Comparison of ENCODE assay signal across 12 cellular contexts in the genomic region with DNA sequence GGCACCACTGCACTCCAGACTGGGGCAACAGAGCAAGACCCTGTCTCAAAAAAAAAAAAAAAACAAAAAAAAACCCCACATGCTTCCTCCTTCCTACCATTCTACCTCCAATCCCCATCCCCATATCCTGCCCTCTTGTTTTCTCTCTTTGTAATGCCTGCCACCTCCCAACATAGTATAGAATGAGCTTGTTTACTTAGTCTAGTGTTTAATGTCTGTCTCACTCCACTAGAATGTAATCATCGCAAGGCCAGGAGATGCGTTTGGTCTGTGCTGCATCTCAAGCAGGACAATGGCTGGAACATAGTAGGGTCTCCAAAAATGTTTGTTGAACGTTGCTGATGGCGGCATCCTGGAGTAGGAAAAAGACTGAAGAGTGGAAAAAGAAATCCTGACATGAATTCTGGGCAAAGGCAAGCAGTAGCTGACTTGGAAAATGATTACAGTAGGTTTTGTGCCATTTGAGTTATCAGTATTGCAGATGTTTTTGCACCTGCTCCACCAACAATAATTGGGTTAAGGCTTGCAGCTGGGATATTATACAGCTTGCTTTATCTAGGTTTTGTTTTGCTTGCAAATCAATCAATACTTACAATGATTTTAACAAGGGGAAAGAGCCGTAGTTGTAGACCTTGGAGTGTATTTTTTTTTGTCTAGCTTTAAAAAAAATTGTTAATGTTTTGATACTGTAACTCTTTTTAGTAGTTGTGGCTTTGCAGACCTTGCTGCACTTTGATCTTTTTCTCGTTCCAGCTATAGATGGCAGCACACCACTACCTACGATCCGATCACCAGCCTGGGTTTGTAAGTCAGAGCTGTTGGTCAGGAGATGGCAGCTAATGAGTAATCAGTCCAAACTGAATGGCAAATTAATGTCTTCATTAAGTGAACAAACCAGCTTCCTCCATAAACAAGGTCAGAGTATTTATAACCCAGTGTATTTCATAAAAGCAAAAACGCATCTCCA.
DNase-seq lines count a peak whose midpoint lies in the region; ATAC-seq, FAIRE-seq and TF ChIP-seq lines count a peak whose summit lies in the region.
"Had no signal": no experiment of that assay in that cellular context is flagged by ENCODE, and none has a peak within 500 bp of the region (broad histone marks: within the 10 kb centered on the region; RNA-seq: fewer than 3 reads in every experiment).

No MANE protein-coding gene starts in this region.

- in situ Hi-C loops in GM12878 (cut with MboI), result no loop called here

- DNase-seq in D721Med (ENCODE audit: insufficient read length, low spot score) (no peak), NAMALWA (ENCODE audit: low spot score) (peak; percentile 13), GM12878 (ENCODE audit: low read depth, low spot score) (no peak), medulla oblongata (ENCODE audit: extremely low spot score) (peak; percentile 48), tibial artery (no peak), SKM-1 treated with dmso at 0.1 percent for 144 hours (lab: John Stamatoyannopoulos, UW; ENCODE audit: unreplicated experiment) (no peak), MV-4-11 (lab: John Stamatoyannopoulos, UW) (no peak)
- DNase-seq: amniotic stem cell, NCI-H446 had no signal

- CTCF ChIA-PET in GM12878 (lab: Yijun Ruan, JAX), result interaction anchor here (0.7 to 4.9 kb wide), 20 partner anchors 10 to 275 kb away, joined by 3 to 46 read pairs (median 4); no protein-coding TSS in a partner anchor

- ATAC-seq in GM12878, result peak; percentile 36; the same call in 1 of the 3 replicates
- no peak for ATAC-seq in GM19463 (IDR thresholded peaks at IDR 0.05; ENCODE audit: unreplicated experiment)
- ATAC-seq: naive thymus-derived CD8-positive, alpha-beta T cell had no signal

- H3K27me3 ChIP-seq in GM12878 (replicated peaks in 1 of 2; ENCODE audit: control insufficient read depth in 2 of 2, insufficient read depth in 2 of 2, low read length in 1 of 2) (no peaks in the 10 kb centered on the region), tibial artery (no peaks in the 10 kb centered on the region)

- TF ChIP-seq EP300 in GM12878 (IDR thresholded peaks at IDR 0.05; ENCODE audit: borderline replicate concordance in 1 of 2, control insufficient read depth in 1 of 2, low read depth in 2 of 2, low read length in 2 of 2), result no peak

- TF ChIP-seq POLR2A in GM12878 (IDR thresholded peaks at IDR 0.05; ENCODE audit: low read depth, low read length), result no peak

- no peaks in the 10 kb centered on the region for H3K4me1 ChIP-seq in GM12878 (ENCODE audit: control insufficient read depth, insufficient read depth, low read length)
- H3K4me1 ChIP-seq in tibial artery, result no peaks in the 10 kb centered on the region

- SMC1A ChIA-PET in GM12878 (lab: Charles Lee; ENCODE audit: uncharacterized antibody, unreplicated experiment), result interaction anchor here (0.6 to 4.4 kb wide), 13 partner anchors 10 to 263 kb away, joined by 3 to 28 read pairs (median 4); no protein-coding TSS in a partner anchor

- no peak for FAIRE-seq in D721Med (lab: Jason Lieb, UNC)
- FAIRE-seq in GM12878 (lab: Jason Lieb, UNC), result no peak
- FAIRE-seq: G401.6 had no signal

- no peak overlapping the region for H3K9ac ChIP-seq in GM12878 (ENCODE audit: control insufficient read depth, insufficient read depth, low read length)

- peaks cover 0 to 4% of the 10 kb centered on the region in 2 experiments; a peak in 2 of 4 replicates for H3K36me3 ChIP-seq in GM12878 (ENCODE audit: control insufficient read depth in 2 of 2, insufficient read depth in 2 of 2, low read length in 1 of 2)
- peaks cover 0 to 6% (median 0%) of the 10 kb centered on the region in 3 donors for H3K36me3 ChIP-seq in tibial artery

- no peaks in the 10 kb centered on the region for H4K20me1 ChIP-seq in GM12878 (ENCODE audit: control insufficient read depth, insufficient read depth)

- H2AFZ ChIP-seq in GM12878 (ENCODE audit: control insufficient read depth, low read depth, low read length), result no peak overlapping the region

- POLR2A ChIA-PET in GM12878 (lab: Charles Lee), result interaction anchor here (1.6 kb wide), 1 partner anchor 61 kb away, joined by 6 read pairs; no protein-coding TSS in a partner anchor

- no peaks in the 10 kb centered on the region for H3K79me2 ChIP-seq in GM12878 (ENCODE audit: control insufficient read depth, insufficient read depth, low read length)

- H3K27ac ChIP-seq in GM12878 (ENCODE audit: control insufficient read depth, insufficient read depth) (no peak overlapping the region), tibial artery (no peak overlapping the region)

- 82% methylated on average over 9 of the region's 9 CpGs for WGBS in GM12878 (ENCODE audit: insufficient coverage, insufficient replicate concordance, low lambda C conversion rate, missing lambda C conversion rate)

- H3K4me3 ChIP-seq in GM12878, result no peak overlapping the region
- no peak overlapping the region for H3K4me3 ChIP-seq in tibial artery

- intact Hi-C loops in GM12878 (cut with micrococcal nuclease; ENCODE audit: unreplicated experiment) (no loop called here), tibial artery (cut with DNase I; ENCODE audit: low total_unique reads) (no loop called here)

- TF ChIP-seq RAD21 in GM12878 (IDR thresholded peaks at IDR 0.05; ENCODE audit: insufficient read depth, low read depth, low read length), result 0 out of 2 replicates have a peak, but pooled peaks have one; percentile 8

- no peak overlapping the region for H3K4me2 ChIP-seq in GM12878 (ENCODE audit: control insufficient read depth, insufficient read depth)

- H3K9me3 ChIP-seq in GM12878 (replicated peaks; ENCODE audit: control insufficient read depth, insufficient read depth, low read length) (no peaks in the 10 kb centered on the region; the same call in 2 of the 3 replicates), tibial artery (no peaks in the 10 kb centered on the region)

- TF ChIP-seq CTCF in D721Med (IDR thresholded peaks at IDR 0.05; ENCODE audit: insufficient read depth, missing control alignments), result peak; percentile 44
- TF ChIP-seq CTCF in GM12878 (IDR thresholded peaks at IDR 0.05 in 2 of 3, conservative IDR thresholded peaks at IDR 0.05 in 1 of 3; ENCODE audit: control insufficient read depth in 2 of 3, extremely low read depth in 1 of 3, insufficient read depth in 1 of 3, low read depth in 3 of 3, low read length in 3 of 3), result peak in 1 of 3 experiments; percentile 5; a peak in 1 of 6 replicates
- no peak for TF ChIP-seq CTCF in tibial artery (IDR thresholded peaks at IDR 0.05)

- no TSS peak for BruUV-seq in GM12878 (replicated peaks; lab: Mats Ljungman, UMichigan)

- RAD21 ChIA-PET in GM12878 (lab: Charles Lee; ENCODE audit: unreplicated experiment), result interaction anchor here (0.7 to 2.2 kb wide), 9 partner anchors 11 to 489 kb away, joined by 3 to 11 read pairs (median 3); a partner anchor contains a TSS

TF ChIP-seq in GM12878, 131 proteins besides CTCF, POLR2A, EP300 and RAD21:
- TF ChIP-seq, protein P1, sequence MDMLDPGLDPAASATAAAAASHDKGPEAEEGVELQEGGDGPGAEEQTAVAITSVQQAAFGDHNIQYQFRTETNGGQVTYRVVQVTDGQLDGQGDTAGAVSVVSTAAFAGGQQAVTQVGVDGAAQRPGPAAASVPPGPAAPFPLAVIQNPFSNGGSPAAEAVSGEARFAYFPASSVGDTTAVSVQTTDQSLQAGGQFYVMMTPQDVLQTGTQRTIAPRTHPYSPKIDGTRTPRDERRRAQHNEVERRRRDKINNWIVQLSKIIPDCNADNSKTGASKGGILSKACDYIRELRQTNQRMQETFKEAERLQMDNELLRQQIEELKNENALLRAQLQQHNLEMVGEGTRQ (IDR thresholded peaks at IDR 0.05; ENCODE audit: borderline replicate concordance, low read depth, low read length), result no peak
- TF ChIP-seq, protein P2, sequence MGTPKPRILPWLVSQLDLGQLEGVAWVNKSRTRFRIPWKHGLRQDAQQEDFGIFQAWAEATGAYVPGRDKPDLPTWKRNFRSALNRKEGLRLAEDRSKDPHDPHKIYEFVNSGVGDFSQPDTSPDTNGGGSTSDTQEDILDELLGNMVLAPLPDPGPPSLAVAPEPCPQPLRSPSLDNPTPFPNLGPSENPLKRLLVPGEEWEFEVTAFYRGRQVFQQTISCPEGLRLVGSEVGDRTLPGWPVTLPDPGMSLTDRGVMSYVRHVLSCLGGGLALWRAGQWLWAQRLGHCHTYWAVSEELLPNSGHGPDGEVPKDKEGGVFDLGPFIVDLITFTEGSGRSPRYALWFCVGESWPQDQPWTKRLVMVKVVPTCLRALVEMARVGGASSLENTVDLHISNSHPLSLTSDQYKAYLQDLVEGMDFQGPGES (IDR thresholded peaks at IDR 0.05), result no peak
- TF ChIP-seq CREM (IDR thresholded peaks at IDR 0.05; ENCODE audit: low read depth) (no peak), CREB1 (IDR thresholded peaks at IDR 0.05; ENCODE audit: low read depth) (no peak)
- TF ChIP-seq, protein P3, sequence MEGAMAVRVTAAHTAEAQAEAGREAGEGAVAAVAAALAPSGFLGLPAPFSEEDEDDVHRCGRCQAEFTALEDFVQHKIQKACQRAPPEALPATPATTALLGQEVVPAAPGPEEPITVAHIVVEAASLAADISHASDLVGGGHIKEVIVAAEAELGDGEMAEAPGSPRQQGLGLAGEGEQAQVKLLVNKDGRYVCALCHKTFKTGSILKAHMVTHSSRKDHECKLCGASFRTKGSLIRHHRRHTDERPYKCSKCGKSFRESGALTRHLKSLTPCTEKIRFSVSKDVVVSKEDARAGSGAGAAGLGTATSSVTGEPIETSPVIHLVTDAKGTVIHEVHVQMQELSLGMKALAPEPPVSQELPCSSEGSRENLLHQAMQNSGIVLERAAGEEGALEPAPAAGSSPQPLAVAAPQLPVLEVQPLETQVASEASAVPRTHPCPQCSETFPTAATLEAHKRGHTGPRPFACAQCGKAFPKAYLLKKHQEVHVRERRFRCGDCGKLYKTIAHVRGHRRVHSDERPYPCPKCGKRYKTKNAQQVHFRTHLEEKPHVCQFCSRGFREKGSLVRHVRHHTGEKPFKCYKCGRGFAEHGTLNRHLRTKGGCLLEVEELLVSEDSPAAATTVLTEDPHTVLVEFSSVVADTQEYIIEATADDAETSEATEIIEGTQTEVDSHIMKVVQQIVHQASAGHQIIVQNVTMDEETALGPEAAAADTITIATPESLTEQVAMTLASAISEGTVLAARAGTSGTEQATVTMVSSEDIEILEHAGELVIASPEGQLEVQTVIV (IDR thresholded peaks at IDR 0.05; ENCODE audit: borderline replicate concordance, partially characterized antibody), result no peak

Comparison
In these comparisons a context has a peak if more than half of its experiments do, and no peak if none do; other contexts are left out.
1. DNase-seq: peak in NAMALWA (single experiment) and medulla oblongata (single experiment); none in D721Med (single experiment), GM12878 (single experiment), tibial artery (0 of 2), SKM-1 treated with dmso at 0.1 percent for 144 hours (single experiment) and MV-4-11 (single experiment).